ENCODE assay signal across 2 cellular contexts in genomic region chr13:21014139-21014665, GRCh38.
TF ChIP-seq lines count a peak whose summit lies in the region.

No MANE protein-coding gene starts in this region.

TF ChIP-seq in SK-N-SH, 30 proteins besides CTCF, POLR2A, EP300 and RAD21 (continued from another document):
- no peak for TF ChIP-seq JUND (IDR thresholded peaks at IDR 0.05)
- no peak for TF ChIP-seq YY1 (IDR thresholded peaks at IDR 0.05; ENCODE audit: low read depth)

TF ChIP-seq in SK-N-SH treated with all-trans-retinoic acid at 6 μM for 48 hours, 23 proteins besides CTCF, POLR2A, EP300 and RAD21 (continued from another document):
- TF ChIP-seq, protein P1, sequence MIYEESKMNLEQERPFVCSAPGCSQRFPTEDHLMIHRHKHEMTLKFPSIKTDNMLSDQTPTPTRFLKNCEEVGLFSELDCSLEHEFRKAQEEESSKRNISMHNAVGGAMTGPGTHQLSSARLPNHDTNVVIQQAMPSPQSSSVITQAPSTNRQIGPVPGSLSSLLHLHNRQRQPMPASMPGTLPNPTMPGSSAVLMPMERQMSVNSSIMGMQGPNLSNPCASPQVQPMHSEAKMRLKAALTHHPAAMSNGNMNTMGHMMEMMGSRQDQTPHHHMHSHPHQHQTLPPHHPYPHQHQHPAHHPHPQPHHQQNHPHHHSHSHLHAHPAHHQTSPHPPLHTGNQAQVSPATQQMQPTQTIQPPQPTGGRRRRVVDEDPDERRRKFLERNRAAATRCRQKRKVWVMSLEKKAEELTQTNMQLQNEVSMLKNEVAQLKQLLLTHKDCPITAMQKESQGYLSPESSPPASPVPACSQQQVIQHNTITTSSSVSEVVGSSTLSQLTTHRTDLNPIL (CRISPR knock-in tag; IDR thresholded peaks at IDR 0.05; ENCODE audit: low read depth), result no peak
- TF ChIP-seq ISL1 (CRISPR knock-in tag; IDR thresholded peaks at IDR 0.05) (no peak), OSR1 (CRISPR knock-in tag; IDR thresholded peaks at IDR 0.05) (no peak), PPARA (CRISPR knock-in tag; IDR thresholded peaks at IDR 0.05; ENCODE audit: borderline replicate concordance) (no peak), SNAI2 (CRISPR knock-in tag; IDR thresholded peaks at IDR 0.05) (no peak), TCF4 (CRISPR knock-in tag; IDR thresholded peaks at IDR 0.05; ENCODE audit: borderline replicate concordance) (no peak), ZC3H10 (CRISPR knock-in tag; IDR thresholded peaks at IDR 0.05) (no peak), ZNF8 (CRISPR knock-in tag; IDR thresholded peaks at IDR 0.05) (no peak)
- TF ChIP-seq, protein P2, sequence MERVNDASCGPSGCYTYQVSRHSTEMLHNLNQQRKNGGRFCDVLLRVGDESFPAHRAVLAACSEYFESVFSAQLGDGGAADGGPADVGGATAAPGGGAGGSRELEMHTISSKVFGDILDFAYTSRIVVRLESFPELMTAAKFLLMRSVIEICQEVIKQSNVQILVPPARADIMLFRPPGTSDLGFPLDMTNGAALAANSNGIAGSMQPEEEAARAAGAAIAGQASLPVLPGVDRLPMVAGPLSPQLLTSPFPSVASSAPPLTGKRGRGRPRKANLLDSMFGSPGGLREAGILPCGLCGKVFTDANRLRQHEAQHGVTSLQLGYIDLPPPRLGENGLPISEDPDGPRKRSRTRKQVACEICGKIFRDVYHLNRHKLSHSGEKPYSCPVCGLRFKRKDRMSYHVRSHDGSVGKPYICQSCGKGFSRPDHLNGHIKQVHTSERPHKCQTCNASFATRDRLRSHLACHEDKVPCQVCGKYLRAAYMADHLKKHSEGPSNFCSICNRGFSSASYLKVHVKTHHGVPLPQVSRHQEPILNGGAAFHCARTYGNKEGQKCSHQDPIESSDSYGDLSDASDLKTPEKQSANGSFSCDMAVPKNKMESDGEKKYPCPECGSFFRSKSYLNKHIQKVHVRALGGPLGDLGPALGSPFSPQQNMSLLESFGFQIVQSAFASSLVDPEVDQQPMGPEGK (CRISPR knock-in tag; IDR thresholded peaks at IDR 0.05; ENCODE audit: borderline replicate concordance), result no peak
